Comparison of ENCODE assay signal across 11 cellular contexts in genomic region chr9:36193049-36193448, GRCh38. TPM values are rescaled to one million over a fixed set of nuclear protein-coding genes. Genes with fewer than 3 reads are reported as not detected.
DNase-seq lines count a peak whose midpoint lies in the region; ATAC-seq, FAIRE-seq and TF ChIP-seq lines count a peak whose summit lies in the region.
"Had no signal": no experiment of that assay in that cellular context is flagged by ENCODE, and none has a peak within 500 bp of the region (broad histone marks: within the 10 kb centered on the region; RNA-seq: fewer than 3 reads in every experiment).

No MANE protein-coding gene starts in this region.

- TF ChIP-seq CTCF in WTC11 (IDR thresholded peaks at IDR 0.05) (no peak), foreskin fibroblast (IDR thresholded peaks at IDR 0.05; ENCODE audit: low read depth, low read length) (no peak), spleen (IDR thresholded peaks at IDR 0.05 in 8 of 11, conservative IDR thresholded peaks at IDR 0.05 in 3 of 11) (no peak), pancreas (IDR thresholded peaks at IDR 0.05) (no peak)

- peaks cover 33% of the 10 kb centered on the region for H3K36me3 Mint-ChIP-seq in activated CD4-positive, alpha-beta T cell treated with anti-CD3 and anti-CD28 coated beads, Interleukin-2, amount 10 ng/mL, durations not matched to agents 7 days and 5 days (ENCODE audit: low read depth)
- H3K36me3 Mint-ChIP-seq in WTC11 = peaks cover 24% of the 10 kb centered on the region

- H3K4me1 Mint-ChIP-seq in activated CD4-positive, alpha-beta T cell treated with anti-CD3 and anti-CD28 coated beads, Interleukin-2, amount 10 ng/mL, durations not matched to agents 7 days and 5 days = peaks cover 52% of the 10 kb centered on the region
- peaks cover 34% of the 10 kb centered on the region for H3K4me1 Mint-ChIP-seq in WTC11

- H3K27ac ChIP-seq in spleen (peak overlapping the region in 2 of 8 donors; percentile 43 to 97), pancreas (no peak overlapping the region)
- H3K27ac ChIP-seq: uterus had no signal

- TF ChIP-seq POLR2A in spleen (IDR thresholded peaks at IDR 0.05) = no peak

- H3K36me3 ChIP-seq in spleen (peaks cover 0 to 43% (median 7%) of the 10 kb centered on the region in 6 donors), pancreas (no peaks in the 10 kb centered on the region)

- H3K9me3 ChIP-seq in spleen = no peaks in the 10 kb centered on the region
- H3K9me3 ChIP-seq in pancreas = no peaks in the 10 kb centered on the region
- H3K9me3 ChIP-seq: uterus had no signal

- no peak for DNase-seq in activated CD4-positive, alpha-beta T cell treated with anti-CD3 and anti-CD28 coated beads, Interleukin-2, amount 10 ng/mL, durations not matched to agents 7 days and 5 days
- no peak for DNase-seq in activated CD4-positive, alpha-beta T cell treated with anti-CD3 and anti-CD28 coated beads for 48 hours
- DNase-seq in WTC11 (ENCODE audit: low spot score) (no peak), foreskin fibroblast (no peak), spleen (no peak), pancreas (no peak)
- DNase-seq: AML-193, uterus had no signal

- H3K4me1 ChIP-seq in spleen (peaks cover 22 to 76% (median 48%) of the 10 kb centered on the region in 6 donors), pancreas (peaks cover 14 to 34% (median 20%) of the 10 kb centered on the region in 3 donors)

- peak overlapping the region; percentile 97 for H3K4me3 Mint-ChIP-seq in activated CD4-positive, alpha-beta T cell treated with anti-CD3 and anti-CD28 coated beads, Interleukin-2, amount 10 ng/mL, durations not matched to agents 7 days and 5 days
- H3K4me3 Mint-ChIP-seq in WTC11 = peak overlapping the region; percentile 97

- H3K4me3 ChIP-seq in foreskin fibroblast (ENCODE audit: low read depth in 1 of 2, low read length in 2 of 2) (peak overlapping the region; percentile 71 to 78), spleen (peak overlapping the region in 6 of 8 donors; percentile 77 to 99 (median 95)), pancreas (peak overlapping the region in 2 of 4 donors; percentile 4 to 81)

- peak overlapping the region; percentile 76 for H3K27ac Mint-ChIP-seq in activated CD4-positive, alpha-beta T cell treated with anti-CD3 and anti-CD28 coated beads, Interleukin-2, amount 10 ng/mL, durations not matched to agents 7 days and 5 days
- H3K27ac Mint-ChIP-seq in WTC11 = peak overlapping the region; percentile 30; the same call in 1 of the 2 replicates

- H3K27me3 ChIP-seq in spleen (replicated peaks in 1 of 7) (no peaks in the 10 kb centered on the region), pancreas (no peaks in the 10 kb centered on the region)
- H3K27me3 ChIP-seq: uterus had no signal

- intact Hi-C loops in spleen (cut with DNase I; ENCODE audit: low total_unique reads) (no loop called here), pancreas (cut with DNase I) (no loop called here)

- POLR2A ChIA-PET in activated CD4-positive, alpha-beta T cell treated with anti-CD3 and anti-CD28 coated beads, Interleukin-2, amount 10 ng/mL, durations not matched to agents 7 days and 5 days (lab: Charles Lee) = no interaction called here
- POLR2A ChIA-PET in WTC11 (lab: Charles Lee) = no interaction called here

- 55 to 67% (median 63%) methylated on average over 4 of the region's 4 CpGs for WGBS in spleen, 5 donors
- 74 to 88% methylated on average over 4 of the region's 4 CpGs for WGBS in pancreas, 2 donors

- no peaks in the 10 kb centered on the region for H3K9me3 Mint-ChIP-seq in activated CD4-positive, alpha-beta T cell treated with anti-CD3 and anti-CD28 coated beads, Interleukin-2, amount 10 ng/mL, durations not matched to agents 7 days and 5 days
- no peaks in the 10 kb centered on the region for H3K9me3 Mint-ChIP-seq in WTC11

- FAIRE-seq in pancreas (lab: Jason Lieb, UNC) = no peak

- CTCF ChIA-PET in activated CD4-positive, alpha-beta T cell treated with anti-CD3 and anti-CD28 coated beads, Interleukin-2, amount 10 ng/mL, durations not matched to agents 7 days and 5 days (lab: Charles Lee) = interaction anchor here (1.7 kb wide), 1 partner anchor 10 kb away, joined by 4 read pairs; no protein-coding TSS in a partner anchor
- CTCF ChIA-PET in WTC11 (lab: Charles Lee) = interaction anchor here (0.8 to 1.7 kb wide), 2 partner anchors 12 to 27 kb away, joined by 3 to 4 read pairs; no protein-coding TSS in a partner anchor

- H3K27me3 Mint-ChIP-seq in activated CD4-positive, alpha-beta T cell treated with anti-CD3 and anti-CD28 coated beads, Interleukin-2, amount 10 ng/mL, durations not matched to agents 7 days and 5 days = peaks cover 8% of the 10 kb centered on the region
- peaks cover 10% of the 10 kb centered on the region for H3K27me3 Mint-ChIP-seq in WTC11 (ENCODE audit: low read depth)

- ATAC-seq in WTC11 (no peak), pancreas (no peak), HG02840 (IDR thresholded peaks at IDR 0.05; ENCODE audit: low FRiP score, unreplicated experiment) (no peak), GM18868 (IDR thresholded peaks at IDR 0.05; ENCODE audit: unreplicated experiment) (no peak)

TF ChIP-seq in WTC11, 78 proteins besides CTCF, POLR2A, EP300 and RAD21:
- no peak for TF ChIP-seq CREB1 (CRISPR knock-in tag; IDR thresholded peaks at IDR 0.05)
- no peak for TF ChIP-seq MYBL2 (CRISPR knock-in tag; IDR thresholded peaks at IDR 0.05)
- TF ChIP-seq ZBTB43 (CRISPR knock-in tag; IDR thresholded peaks at IDR 0.05) = no peak
- TF ChIP-seq ZMAT4 (CRISPR knock-in tag; IDR thresholded peaks at IDR 0.05) = no peak
- no peak for TF ChIP-seq ZNF671 (CRISPR knock-in tag; IDR thresholded peaks at IDR 0.05)
- no peak for TF ChIP-seq ZNF416 (CRISPR knock-in tag; IDR thresholded peaks at IDR 0.05)
- TF ChIP-seq KAT7 (CRISPR knock-in tag; IDR thresholded peaks at IDR 0.05; ENCODE audit: borderline replicate concordance) = no peak
- TF ChIP-seq GRHL2 (CRISPR knock-in tag; IDR thresholded peaks at IDR 0.05; ENCODE audit: insufficient replicate concordance, severe bottlenecking) = no peak

RNA-seq across cellular contexts. Expression of gene CLTA, which starts 2.3 kb away (rescaled TPM):
- 100 to 1,000 TPM; 156 to 158 TPM for total RNA-seq in activated CD4-positive, alpha-beta T cell treated with anti-CD3 and anti-CD28 coated beads, Interleukin-2, amount 10 ng/mL, durations not matched to agents 7 days and 5 days
- total RNA-seq in WTC11 (2021) = 213 to 220 TPM (median 220 TPM) in 3 replicates
- total RNA-seq in spleen = 100 to 1,000 TPM; 122 to 166 (median 140) TPM
- polyA plus RNA-seq in spleen = 100 to 1,000 TPM in 2 of 3 donors, 10 to 100 TPM in 1; 92.0 to 176 (median 133) TPM
- 10 to 100 TPM; 57.9 to 91.7 (median 77.7) TPM for total RNA-seq in pancreas
- polyA plus RNA-seq in pancreas = 100 to 1,000 TPM in 1 of 2 donors, 10 to 100 TPM in 1; 49.2 to 102 TPM

RNA-seq across cellular contexts. Expression of gene CCIN, which starts 23.9 kb away (rescaled TPM):
- total RNA-seq in activated CD4-positive, alpha-beta T cell treated with anti-CD3 and anti-CD28 coated beads, Interleukin-2, amount 10 ng/mL, durations not matched to agents 7 days and 5 days = under 1 TPM in 1 of 2 experiments, not detected in 1; 0.17 TPM
- total RNA-seq in WTC11 (2021) = 0.16 to 0.48 TPM (median 0.20 TPM) in 3 replicates
- total RNA-seq in spleen = 1 to 10 TPM in 1 of 7 donors, under 1 TPM in 3, not detected in 3; 0.13 to 1.0 (median 0.46) TPM
- polyA plus RNA-seq in spleen = under 1 TPM; 0.03 to 0.09 (median 0.03) TPM
- total RNA-seq in pancreas = under 1 TPM in 1 of 6 donors, not detected in 5; 0.25 TPM
- under 1 TPM; 0.05 to 0.11 TPM for polyA plus RNA-seq in pancreas
- total RNA-seq: SK-MEL-5 had no signal

RNA-seq across cellular contexts. Expression of gene GLIPR2, which starts 56.5 kb away (rescaled TPM):
- 10 to 100 TPM; 53.9 to 58.4 TPM for total RNA-seq in activated CD4-positive, alpha-beta T cell treated with anti-CD3 and anti-CD28 coated beads, Interleukin-2, amount 10 ng/mL, durations not matched to agents 7 days and 5 days
- 3.7 to 6.3 TPM (median 5.3 TPM) in 3 replicates for total RNA-seq in WTC11 (2021)
- 10 to 100 TPM; 25.4 to 72.1 (median 42.1) TPM for total RNA-seq in spleen
- polyA plus RNA-seq in spleen = 10 to 100 TPM; 25.2 to 37.5 (median 30.3) TPM
- 10 to 100 TPM in 1 of 6 donors, 1 to 10 TPM in 5; 1.3 to 10.0 (median 2.3) TPM for total RNA-seq in pancreas
- 1 to 10 TPM; 5.8 to 8.2 TPM for polyA plus RNA-seq in pancreas
